ENCODE assay signal across 7 cellular contexts in the genomic region with DNA sequence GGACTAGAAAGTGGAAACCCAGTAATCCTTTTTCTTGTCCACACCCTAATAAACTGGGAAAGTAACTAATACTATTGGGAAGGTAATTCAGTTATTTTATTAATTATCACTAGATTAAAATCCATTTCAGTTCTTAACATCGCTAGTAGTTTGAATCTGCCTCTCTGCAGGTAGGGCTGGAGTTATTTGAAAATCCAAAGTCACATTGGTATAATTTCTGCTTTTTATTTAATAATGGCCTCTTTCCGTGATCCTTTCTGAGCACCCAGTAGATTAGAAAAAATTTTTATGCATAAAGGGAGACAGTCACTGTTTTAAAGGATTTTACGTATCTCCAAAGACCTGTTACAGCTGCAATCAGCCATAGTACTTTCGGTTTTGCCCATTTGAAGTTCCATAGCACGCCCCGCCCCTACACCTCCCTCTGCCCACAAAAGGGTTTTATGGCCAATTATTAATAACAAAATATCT. TPM values are rescaled to one million over a fixed set of nuclear protein-coding genes. Genes with fewer than 3 reads are reported as not detected.
A peak's percentile ranks its signal among the peaks of the same experiment; 100 is the strongest.
DNase-seq lines count a peak whose midpoint lies in the region; TF ChIP-seq lines count a peak whose summit lies in the region.

No MANE protein-coding gene starts in this region.

- WGBS in GM23248 (ENCODE audit: low coverage in 1 of 2, low lambda C conversion rate in 2 of 2, missing lambda C conversion rate in 2 of 2), 2 experiments = 1 to 2% methylated on average over 6 of the region's 6 CpGs
- WGBS in smooth muscle cell (ENCODE audit: low lambda C conversion rate) = 19% methylated on average over 6 of the region's 6 CpGs

- H3K9ac ChIP-seq in GM23248 = peak overlapping the region; percentile 95
- peak overlapping the region; percentile 92 for H3K9ac ChIP-seq in iPS-20b (ENCODE audit: low read depth, low read length)
- peak overlapping the region; percentile 89 for H3K9ac ChIP-seq in smooth muscle cell (ENCODE audit: low read depth)

- peaks cover 45% of the 10 kb centered on the region for H3K36me3 ChIP-seq in GM23248 (ENCODE audit: low read depth)
- peaks cover 39% of the 10 kb centered on the region for H3K36me3 ChIP-seq in iPS-20b (ENCODE audit: insufficient read depth, low read depth, low read length)
- H3K36me3 ChIP-seq in smooth muscle cell (ENCODE audit: low read depth) = peaks cover 21% of the 10 kb centered on the region

- peak overlapping the region; percentile 97 to 99 (median 97) for H3K4me3 Mint-ChIP-seq in brain

- H3K27ac Mint-ChIP-seq in brain = peak overlapping the region; percentile 97 to 100 (median 99)

- H2AFZ ChIP-seq in GM23248 (peak overlapping the region; percentile 95), smooth muscle cell (ENCODE audit: low read depth) (peak overlapping the region; percentile 80)

- H3F3A ChIP-seq in GM23248 (ENCODE audit: insufficient read depth) = peaks cover 72% of the 10 kb centered on the region
- peaks cover 12% of the 10 kb centered on the region for H3F3A ChIP-seq in smooth muscle cell (ENCODE audit: low read depth)

- H3K27me3 ChIP-seq in GM23248 (replicated peaks; ENCODE audit: insufficient read depth) (no peaks in the 10 kb centered on the region), iPS-20b (ENCODE audit: insufficient read depth, low read length) (no peaks in the 10 kb centered on the region), smooth muscle cell (ENCODE audit: low read depth) (no peaks in the 10 kb centered on the region)

- H3K9me3 ChIP-seq in GM23248 (ENCODE audit: low read depth) (no peaks in the 10 kb centered on the region), iPS-20b (ENCODE audit: insufficient read depth, low read depth, low read length) (no peaks in the 10 kb centered on the region), smooth muscle cell (replicated peaks; ENCODE audit: low read depth) (no peaks in the 10 kb centered on the region)

- TF ChIP-seq CTCF in GM12864 (IDR thresholded peaks at IDR 0.05; ENCODE audit: low read depth, low read length, missing control alignments) (no peak), brain (conservative IDR thresholded peaks at IDR 0.05) (no peak), smooth muscle cell (IDR thresholded peaks at IDR 0.05; ENCODE audit: borderline replicate concordance, insufficient read depth, poor library complexity, severe bottlenecking) (no peak)

- H3K9me2 ChIP-seq in GM23248 (ENCODE audit: insufficient read depth) = no peaks in the 10 kb centered on the region

- peaks cover 0 to 4% (median 3%) of the 10 kb centered on the region in 5 experiments for H3K9me3 Mint-ChIP-seq in brain

- in situ Hi-C loops in GM23248 (cut with MboI) = no loop called here

- H3K4me1 ChIP-seq in GM23248 (ENCODE audit: insufficient read depth) (peaks cover 31% of the 10 kb centered on the region; the same call in 1 of the 2 replicates), iPS-20b (ENCODE audit: insufficient read depth, low read length) (peaks cover 4% of the 10 kb centered on the region), smooth muscle cell (ENCODE audit: low read depth) (peaks cover 18% of the 10 kb centered on the region)

- H3K4me1 Mint-ChIP-seq in brain = peaks cover 60% of the 10 kb centered on the region

- H3K4me2 ChIP-seq in GM23248 (ENCODE audit: unreplicated experiment) (peak overlapping the region; percentile 100), smooth muscle cell (peak overlapping the region; percentile 94)

- H4K20me1 ChIP-seq in GM23248 (ENCODE audit: insufficient read depth) (peaks cover 7% of the 10 kb centered on the region; the same call in 1 of the 2 replicates), smooth muscle cell (ENCODE audit: low read depth) (peaks cover 33% of the 10 kb centered on the region)

- DNase-seq in GM12864 (ENCODE audit: low read depth) (peak; percentile 25), GM23248 (peak; percentile 82), KG1 (lab: John Stamatoyannopoulos, UW) (peak; percentile 52), T-helper 1 cell (peak; percentile 27 to 69 (median 41)), smooth muscle cell (lab: John Stamatoyannopoulos, UW; ENCODE audit: unreplicated experiment) (no peak)

- H3K36me3 Mint-ChIP-seq in brain = peaks cover 56% of the 10 kb centered on the region

- H3K4me3 ChIP-seq in GM12864 (ENCODE audit: low read depth, low read length) (peak overlapping the region; percentile 72), GM23248 (peak overlapping the region; percentile 89), iPS-20b (ENCODE audit: low read length) (peak overlapping the region; percentile 86), smooth muscle cell (peak overlapping the region; percentile 93)

- H3K27ac ChIP-seq in GM23248 (peak overlapping the region; percentile 82), iPS-20b (ENCODE audit: low read length) (peak overlapping the region; percentile 75), smooth muscle cell (ENCODE audit: low read depth) (peak overlapping the region; percentile 74)

- peaks cover 4% of the 10 kb centered on the region for H3K27me3 Mint-ChIP-seq in brain

- H3K79me2 ChIP-seq in GM23248 (ENCODE audit: insufficient read depth) (peaks cover 45% of the 10 kb centered on the region), smooth muscle cell (ENCODE audit: low read depth) (peaks cover 44% of the 10 kb centered on the region)

RNA-seq across cellular contexts. Expression of gene COPB1, which starts 0.6 kb away (rescaled TPM):
- 302 and 366 TPM in 2 replicates for total RNA-seq in GM23248 (2014; rRNA removed; shearing (Covaris generic))
- polyA plus RNA-seq in GM23248 (2016; fragmentation: Nextera tagmentation; extraction: Ambion mirVana) (192 and 199 TPM in 2 replicates), brain (ENCODE audit: insufficient read depth, low read depth, low replicate concordance) (23.1 TPM), smooth muscle cell (130 and 135 TPM in 2 replicates)
- total RNA-seq in smooth muscle cell = 299 and 365 TPM in 2 replicates

RNA-seq across cellular contexts. Expression of gene PSMA1, which starts 20.0 kb away (rescaled TPM):
- total RNA-seq in GM23248 (2014; rRNA removed; shearing (Covaris generic)) = 159 and 175 TPM in 2 replicates
- polyA plus RNA-seq in GM23248 (2016; fragmentation: Nextera tagmentation; extraction: Ambion mirVana) (285 and 303 TPM in 2 replicates), brain (ENCODE audit: insufficient read depth, low read depth, low replicate concordance) (58.6 TPM), smooth muscle cell (236 and 256 TPM in 2 replicates)
- 205 and 207 TPM in 2 replicates for total RNA-seq in smooth muscle cell
